ENCODE assay signal across 28 cellular contexts in the genomic region with DNA sequence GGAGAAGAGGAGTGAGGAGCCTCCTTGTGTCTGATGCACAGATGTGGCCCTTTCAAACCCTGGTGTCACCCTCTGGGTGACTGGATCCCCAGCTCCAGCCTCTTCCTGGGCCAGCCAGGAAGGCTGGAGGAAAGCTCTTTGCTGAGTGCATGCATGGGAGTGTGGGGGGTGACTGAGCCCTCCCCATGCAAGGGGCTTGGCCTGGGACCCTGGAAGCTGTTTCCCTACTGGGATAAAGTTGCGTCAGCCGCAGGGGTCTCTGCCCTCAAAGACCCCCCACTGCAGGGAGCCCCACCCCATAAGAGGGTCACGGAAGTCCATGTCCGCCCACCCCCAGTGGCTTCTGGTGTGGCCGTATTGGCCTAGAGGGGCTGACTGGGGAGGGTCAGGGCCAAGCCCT.
"Had no signal": no experiment of that assay in that cellular context is flagged by ENCODE, and none has a peak within 500 bp of the region (broad histone marks: within the 10 kb centered on the region; RNA-seq: fewer than 3 reads in every experiment).

No MANE protein-coding gene starts in this region.

- H3K4me1 Mint-ChIP-seq: stimulated activated effector memory CD8-positive, alpha-beta T cell treated with anti-CD3 and anti-CD28 coated beads, Interleukin-12 subunit alpha, Interleukin-12 subunit beta, amount 100 ng/mL, for 72 hours; stimulated activated memory B cell treated with anti-CD40 and anti-IgM and Interleukin-4, amounts not matched to agents 10 μg/mL and 1 μg/mL and 100 μg/mL, for 72 hours had no signal

- H3K27me3 Mint-ChIP-seq: type B pancreatic cell had no signal

- H3K27ac ChIP-seq: stomach, suprapubic skin, testis, thoracic aorta, thyroid gland, tibial artery, tibial nerve, transverse colon, upper lobe of left lung, upper lobe of right lung, uterus, vagina had no signal

- ATAC-seq: stimulated activated effector memory CD8-positive, alpha-beta T cell treated with anti-CD3 and anti-CD28 coated beads, Interleukin-12 subunit alpha, Interleukin-12 subunit beta, amount 100 ng/mL, for 72 hours; stimulated activated memory B cell treated with anti-CD40 and anti-IgM and Interleukin-4, amounts not matched to agents 10 μg/mL and 1 μg/mL and 100 μg/mL, for 72 hours; stimulated activated naive B cell treated with anti-CD40 and anti-IgM and Interleukin-4, amounts not matched to agents 10 μg/mL and 1 μg/mL and 100 μg/mL, for 72 hours; stimulated activated naive CD8-positive, alpha-beta T cell treated with anti-CD3 and anti-CD28 coated beads, Interleukin-15, amount 100 ng/mL, for 72 hours; stimulated activated naive CD8-positive, alpha-beta T cell treated with anti-CD3 and anti-CD28 coated beads, Interleukin-15, Interleukin-2, amounts not matched to agents 100 U/mL and 50 U/mL, for 24 hours; upper lobe of right lung had no signal

- H3K36me3 ChIP-seq: stomach, suprapubic skin, thoracic aorta, thyroid gland, tibial artery, tibial nerve, transverse colon, upper lobe of left lung, upper lobe of right lung, uterus, vagina had no signal

- H3K9me3 Mint-ChIP-seq: stimulated activated effector memory CD8-positive, alpha-beta T cell treated with anti-CD3 and anti-CD28 coated beads, Interleukin-12 subunit alpha, Interleukin-12 subunit beta, amount 100 ng/mL, for 72 hours; stimulated activated memory B cell treated with anti-CD40 and anti-IgM and Interleukin-4, amounts not matched to agents 10 μg/mL and 1 μg/mL and 100 μg/mL, for 72 hours; stimulated activated naive B cell treated with anti-CD40 and anti-IgM and Interleukin-4, amounts not matched to agents 10 μg/mL and 1 μg/mL and 100 μg/mL, for 72 hours; stimulated activated naive CD8-positive, alpha-beta T cell treated with anti-CD3 and anti-CD28 coated beads, Interleukin-15, amount 100 ng/mL, for 72 hours; stimulated activated naive CD8-positive, alpha-beta T cell treated with anti-CD3 and anti-CD28 coated beads, Interleukin-15, Interleukin-2, amounts not matched to agents 100 ng/mL and 50 ng/mL, for 24 hours; type B pancreatic cell had no signal

- H3K27me3 ChIP-seq: suprapubic skin, testis, thyroid gland, tibial artery, tibial nerve, transverse colon, upper lobe of left lung, upper lobe of right lung, uterus, vagina had no signal

- H3K4me1 ChIP-seq: testis, thyroid gland, tibial nerve, upper lobe of right lung, uterus had no signal

- H3K4me3 ChIP-seq: stomach, suprapubic skin, testis, thoracic aorta, thyroid gland, tibial artery, tibial nerve, transverse colon, upper lobe of left lung, upper lobe of right lung, uterus, vagina had no signal

- DNase-seq: stimulated activated CD4-positive, alpha-beta T cell treated with anti-CD3 and anti-CD28 coated beads, Interleukin-2, amount 100 ng/mL, for 48 hours; stimulated activated CD4-positive, alpha-beta T cell treated with anti-CD3 and anti-CD28 coated beads, Interleukin-4, amount 100 ng/mL, for 1 hour; stimulated activated CD4-positive, alpha-beta T cell treated with anti-CD3 and anti-CD28 coated beads, Interleukin-4, amount 100 ng/mL, for 24 hours; stimulated activated CD4-positive, alpha-beta T cell treated with anti-CD3 and anti-CD28 coated beads, Interleukin-4, amount 100 ng/mL, for 4 hours; stimulated activated CD8-positive, alpha-beta memory T cell treated with anti-CD3 and anti-CD28 coated beads, Interleukin-4, amount 100 ng/mL, for 48 hours; stimulated activated naive B cell treated with anti-CD40 and anti-IgM and Interleukin-4, amounts not matched to agents 10 μg/mL and 1 μg/mL and 100 μg/mL, for 72 hours; stimulated activated naive CD4-positive, alpha-beta T cell; stimulated activated naive CD4-positive, alpha-beta T cell treated with Interleukin-2 at 50 U/mL for 16 hours; stimulated activated naive CD8-positive, alpha-beta T cell treated with anti-CD3 and anti-CD28 coated beads, Interleukin-15, amount 100 ng/mL, for 72 hours; stimulated activated naive CD8-positive, alpha-beta T cell treated with anti-CD3 and anti-CD28 coated beads, Interleukin-15, Interleukin-2, amounts not matched to agents 100 U/mL and 50 U/mL, for 24 hours; stomach; substantia nigra; testis; thyroid gland; tibial artery; transverse colon; trophoblast cell; upper lobe of left lung; upper lobe of right lung; uterus had no signal

- H3K27ac Mint-ChIP-seq: stimulated activated effector memory CD8-positive, alpha-beta T cell treated with anti-CD3 and anti-CD28 coated beads, Interleukin-12 subunit alpha, Interleukin-12 subunit beta, amount 100 ng/mL, for 72 hours; stimulated activated memory B cell treated with anti-CD40 and anti-IgM and Interleukin-4, amounts not matched to agents 10 μg/mL and 1 μg/mL and 100 μg/mL, for 72 hours; stimulated activated naive B cell treated with anti-CD40 and anti-IgM and Interleukin-4, amounts not matched to agents 10 μg/mL and 1 μg/mL and 100 μg/mL, for 72 hours; stimulated activated naive CD8-positive, alpha-beta T cell treated with anti-CD3 and anti-CD28 coated beads, Interleukin-15, amount 100 ng/mL, for 72 hours; stimulated activated naive CD8-positive, alpha-beta T cell treated with anti-CD3 and anti-CD28 coated beads, Interleukin-15, Interleukin-2, amounts not matched to agents 100 ng/mL and 50 ng/mL, for 24 hours; type B pancreatic cell had no signal

- H3K36me3 Mint-ChIP-seq: stimulated activated effector memory CD8-positive, alpha-beta T cell treated with anti-CD3 and anti-CD28 coated beads, Interleukin-12 subunit alpha, Interleukin-12 subunit beta, amount 100 ng/mL, for 72 hours; stimulated activated memory B cell treated with anti-CD40 and anti-IgM and Interleukin-4, amounts not matched to agents 10 μg/mL and 1 μg/mL and 100 μg/mL, for 72 hours; stimulated activated naive B cell treated with anti-CD40 and anti-IgM and Interleukin-4, amounts not matched to agents 10 μg/mL and 1 μg/mL and 100 μg/mL, for 72 hours; type B pancreatic cell had no signal

- H3K4me3 Mint-ChIP-seq: stimulated activated effector memory CD8-positive, alpha-beta T cell treated with anti-CD3 and anti-CD28 coated beads, Interleukin-12 subunit alpha, Interleukin-12 subunit beta, amount 100 ng/mL, for 72 hours; stimulated activated memory B cell treated with anti-CD40 and anti-IgM and Interleukin-4, amounts not matched to agents 10 μg/mL and 1 μg/mL and 100 μg/mL, for 72 hours; stimulated activated naive B cell treated with anti-CD40 and anti-IgM and Interleukin-4, amounts not matched to agents 10 μg/mL and 1 μg/mL and 100 μg/mL, for 72 hours; stimulated activated naive CD8-positive, alpha-beta T cell treated with anti-CD3 and anti-CD28 coated beads, Interleukin-15, amount 100 ng/mL, for 72 hours; stimulated activated naive CD8-positive, alpha-beta T cell treated with anti-CD3 and anti-CD28 coated beads, Interleukin-15, Interleukin-2, amounts not matched to agents 100 ng/mL and 50 ng/mL, for 24 hours; type B pancreatic cell had no signal

- H3K9me3 ChIP-seq: stomach, suprapubic skin, testis, thoracic aorta, thyroid gland, tibial artery, tibial nerve, transverse colon, upper lobe of left lung, upper lobe of right lung, uterus, vagina had no signal
